8 cellular contexts compared by ENCODE assay signal in the genomic region with DNA sequence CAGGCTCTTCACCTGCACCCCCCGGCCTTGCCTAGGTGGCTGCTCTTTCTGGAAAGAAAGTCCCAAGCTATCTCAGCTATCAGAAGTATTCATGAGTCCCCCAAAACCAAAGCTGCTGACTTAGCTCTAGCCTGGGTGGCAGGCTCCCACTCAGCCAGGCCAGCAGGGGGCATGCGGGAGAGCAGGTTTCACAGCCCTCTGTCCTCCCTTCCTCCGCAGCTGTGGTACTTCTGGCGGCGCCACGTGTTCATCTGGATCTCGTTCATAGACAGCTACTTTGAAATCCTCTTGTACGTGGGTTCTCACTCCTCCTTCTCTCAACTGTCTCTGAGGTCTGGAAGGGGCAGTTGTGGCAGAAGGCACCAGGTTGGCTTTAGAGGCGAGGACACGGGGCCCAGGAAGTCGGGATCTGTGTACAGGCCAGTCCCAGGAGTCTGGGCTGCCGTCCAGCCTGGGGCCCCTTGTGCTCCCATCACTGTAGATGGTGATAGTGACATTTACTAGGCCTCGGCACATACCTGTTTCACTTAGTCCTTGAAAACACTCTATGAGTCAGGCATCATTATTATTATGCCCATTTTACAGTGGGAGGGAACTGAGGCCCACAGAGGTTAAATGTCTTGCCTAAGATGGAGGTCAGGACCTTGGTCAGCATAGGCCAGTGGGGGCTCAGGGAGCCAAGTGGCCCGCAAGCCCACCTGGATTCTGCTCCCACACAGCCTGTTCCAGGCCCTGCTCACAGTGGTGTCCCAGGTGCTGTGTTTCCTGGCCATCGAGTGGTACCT. TPM values are rescaled to one million over a fixed set of nuclear protein-coding genes. Genes with fewer than 3 reads are reported as not detected.
DNase-seq lines count a peak whose midpoint lies in the region; ATAC-seq and TF ChIP-seq lines count a peak whose summit lies in the region.

No MANE protein-coding gene starts in this region.

- TF ChIP-seq CTCF in Peyer's patch (IDR thresholded peaks at IDR 0.05) (peak in 4 of 6 experiments; percentile 50 to 80 (median 75)), body of pancreas (IDR thresholded peaks at IDR 0.05) (peak; percentile 53 to 73 (median 65)), right lobe of liver (IDR thresholded peaks at IDR 0.05) (peak; percentile 46 to 66 (median 63))

- no peaks in the 10 kb centered on the region for H3K9me3 ChIP-seq in Peyer's patch
- no peaks in the 10 kb centered on the region for H3K9me3 ChIP-seq in body of pancreas
- no peaks in the 10 kb centered on the region for H3K9me3 ChIP-seq in right lobe of liver

- H3K36me3 Mint-ChIP-seq in activated T-helper 1 cell treated with anti-CD3 and anti-CD28 coated beads, Interleukin-12 subunit alpha, Interleukin-12 subunit beta, Interleukin-2, Interleukin-4 antibody, amounts not matched to agents 30 ng/mL and 10 ng/mL and 1 ng/mL, durations not matched to agents 14 hours and 24 hours and 36 hours (ENCODE audit: low read depth) = peaks cover 28% of the 10 kb centered on the region

- no peak overlapping the region for H3K4me3 ChIP-seq in Peyer's patch
- H3K4me3 ChIP-seq in body of pancreas = no peak overlapping the region
- H3K4me3 ChIP-seq in right lobe of liver = no peak overlapping the region

- H3K36me3 ChIP-seq in Peyer's patch (peaks cover 0 to 23% (median 0%) of the 10 kb centered on the region in 3 donors), body of pancreas (replicated peaks in 1 of 2; ENCODE audit: insufficient read depth in 1 of 2, low read depth in 2 of 2) (no peaks in the 10 kb centered on the region), right lobe of liver (no peaks in the 10 kb centered on the region)

- no peaks in the 10 kb centered on the region for H3K4me1 ChIP-seq in Peyer's patch
- peaks cover 23% of the 10 kb centered on the region for H3K4me1 ChIP-seq in body of pancreas
- peaks cover 0 to 10% (median 0%) of the 10 kb centered on the region in 4 donors for H3K4me1 ChIP-seq in right lobe of liver

- TF ChIP-seq POLR2A in Peyer's patch (IDR thresholded peaks at IDR 0.05) = no peak
- TF ChIP-seq POLR2A in body of pancreas (IDR thresholded peaks at IDR 0.05) = no peak
- TF ChIP-seq POLR2A in right lobe of liver (IDR thresholded peaks at IDR 0.05) = no peak

- intact Hi-C loops in Right ventricle myocardium inferior (cut with DNase I) = no loop called here
- intact Hi-C loops in cardiac septum (cut with DNase I) = no loop called here
- intact Hi-C loops in body of pancreas (cut with DNase I) = no loop called here
- intact Hi-C loops in right lobe of liver (cut with DNase I) = no loop called here
- intact Hi-C loops in activated T-helper 1 cell treated with anti-CD3 and anti-CD28 coated beads, Interleukin-12 subunit alpha, Interleukin-12 subunit beta, Interleukin-2, Interleukin-4 antibody, amounts not matched to agents 30 ng/mL and 10 ng/mL and 1 ng/mL, durations not matched to agents 14 hours and 24 hours and 36 hours (cut with micrococcal nuclease) = no loop called here

- H3K9me3 Mint-ChIP-seq in activated T-helper 1 cell treated with anti-CD3 and anti-CD28 coated beads, Interleukin-12 subunit alpha, Interleukin-12 subunit beta, Interleukin-2, Interleukin-4 antibody, amounts not matched to agents 30 ng/mL and 10 ng/mL and 1 ng/mL, durations not matched to agents 14 hours and 24 hours and 36 hours = no peaks in the 10 kb centered on the region

- DNase-seq in Right ventricle myocardium inferior (ENCODE audit: missing footprints) (peak; percentile 79), cardiac septum (ENCODE audit: low spot score) (no peak), Peyer's patch (peak; percentile 44 to 80 (median 80)), body of pancreas (peak; percentile 71 to 81 (median 76)), right lobe of liver (peak in 2 of 3 donors; percentile 67 to 68), superior temporal gyrus (ENCODE audit: extremely low spot score) (peak; percentile 62)
- no peak for DNase-seq in activated T-helper 1 cell treated with anti-CD3 and anti-CD28 coated beads, Interleukin-12 subunit alpha, Interleukin-12 subunit beta, Interleukin-2, Interleukin-4 antibody, amounts not matched to agents 30 ng/mL and 10 ng/mL and 1 ng/mL, durations not matched to agents 14 hours and 24 hours and 36 hours (ENCODE audit: low spot score)

- H3K27ac ChIP-seq in Peyer's patch (no peak overlapping the region), body of pancreas (no peak overlapping the region), right lobe of liver (no peak overlapping the region)

- no peak overlapping the region for H3K4me3 Mint-ChIP-seq in activated T-helper 1 cell treated with anti-CD3 and anti-CD28 coated beads, Interleukin-12 subunit alpha, Interleukin-12 subunit beta, Interleukin-2, Interleukin-4 antibody, amounts not matched to agents 30 ng/mL and 10 ng/mL and 1 ng/mL, durations not matched to agents 14 hours and 24 hours and 36 hours

- no peaks in the 10 kb centered on the region for H3K27me3 Mint-ChIP-seq in activated T-helper 1 cell treated with anti-CD3 and anti-CD28 coated beads, Interleukin-12 subunit alpha, Interleukin-12 subunit beta, Interleukin-2, Interleukin-4 antibody, amounts not matched to agents 30 ng/mL and 10 ng/mL and 1 ng/mL, durations not matched to agents 14 hours and 24 hours and 36 hours (ENCODE audit: insufficient read depth)

- 59 to 60% methylated on average over 1 to 15 of the region's 15 CpGs for WGBS in body of pancreas, 2 donors
- 48% methylated on average over 7 of the region's 15 CpGs for WGBS in right lobe of liver (ENCODE audit: insufficient coverage, low coverage, low lambda C conversion rate, missing lambda C conversion rate)

- H3K27me3 ChIP-seq in Peyer's patch (no peaks in the 10 kb centered on the region), body of pancreas (no peaks in the 10 kb centered on the region), right lobe of liver (no peaks in the 10 kb centered on the region)

- H3K4me1 Mint-ChIP-seq in activated T-helper 1 cell treated with anti-CD3 and anti-CD28 coated beads, Interleukin-12 subunit alpha, Interleukin-12 subunit beta, Interleukin-2, Interleukin-4 antibody, amounts not matched to agents 30 ng/mL and 10 ng/mL and 1 ng/mL, durations not matched to agents 14 hours and 24 hours and 36 hours (ENCODE audit: low read depth) = peaks cover 5% of the 10 kb centered on the region

- ATAC-seq in Right ventricle myocardium inferior (peak; percentile 73), body of pancreas (peak; percentile 74), right lobe of liver (peak; percentile 65 to 89 (median 78)), HG03439 (IDR thresholded peaks at IDR 0.05; ENCODE audit: unreplicated experiment) (no peak)

- no peak overlapping the region for H3K27ac Mint-ChIP-seq in activated T-helper 1 cell treated with anti-CD3 and anti-CD28 coated beads, Interleukin-12 subunit alpha, Interleukin-12 subunit beta, Interleukin-2, Interleukin-4 antibody, amounts not matched to agents 30 ng/mL and 10 ng/mL and 1 ng/mL, durations not matched to agents 14 hours and 24 hours and 36 hours

RNA-seq across cellular contexts. Expression of a gene that starts 12.9 kb away (rescaled TPM):
- total RNA-seq in Right ventricle myocardium inferior (11.2 TPM), cardiac septum (9.1 TPM), Peyer's patch (10 to 100 TPM in 2 of 4 donors, 1 to 10 TPM in 2; 3.9 to 19.0 (median 7.7) TPM), body of pancreas (10 to 100 TPM in 1 of 2 donors, 1 to 10 TPM in 1; 4.7 to 30.7 TPM), right lobe of liver (1 to 10 TPM; 3.3 to 8.2 (median 4.8) TPM)
- 38.2 and 42.2 TPM in 2 replicates for total RNA-seq in activated T-helper 1 cell treated with anti-CD3 and anti-CD28 coated beads, Interleukin-12 subunit alpha, Interleukin-12 subunit beta, Interleukin-2, Interleukin-4 antibody, amounts not matched to agents 30 ng/mL and 10 ng/mL and 1 ng/mL, durations not matched to agents 14 hours and 24 hours and 36 hours

RNA-seq across cellular contexts. Expression of a gene that starts 47.4 kb away (rescaled TPM):
- total RNA-seq in Right ventricle myocardium inferior (1,403 TPM), cardiac septum (1,552 TPM), Peyer's patch (100 to 1,000 TPM; 574 to 927 (median 633) TPM), body of pancreas (100 to 1,000 TPM; 450 to 486 TPM), right lobe of liver (1,000 to 10,000 TPM; 1,045 to 2,319 (median 1,420) TPM)
- 1,933 and 1,974 TPM in 2 replicates for total RNA-seq in activated T-helper 1 cell treated with anti-CD3 and anti-CD28 coated beads, Interleukin-12 subunit alpha, Interleukin-12 subunit beta, Interleukin-2, Interleukin-4 antibody, amounts not matched to agents 30 ng/mL and 10 ng/mL and 1 ng/mL, durations not matched to agents 14 hours and 24 hours and 36 hours

Comparison
In these comparisons a context has a peak if more than half of its experiments do, and no peak if none do; other contexts are left out.
1. DNase-seq: peak in Right ventricle myocardium inferior (single experiment), Peyer's patch (3 of 3), body of pancreas (4 of 4), right lobe of liver (2 of 3) and superior temporal gyrus (single experiment); none in cardiac septum (single experiment) and activated T-helper 1 cell treated with anti-CD3 and anti-CD28 coated beads, Interleukin-12 subunit alpha, Interleukin-12 subunit beta, Interleukin-2, Interleukin-4 antibody, amounts not matched to agents 30 ng/mL and 10 ng/mL and 1 ng/mL, durations not matched to agents 14 hours and 24 hours and 36 hours (single experiment).
2. Peak in every context shown above with its lines, with median percentiles within 50 percentile points of each other: CTCF ChIP-seq.